In the genomic region with DNA sequence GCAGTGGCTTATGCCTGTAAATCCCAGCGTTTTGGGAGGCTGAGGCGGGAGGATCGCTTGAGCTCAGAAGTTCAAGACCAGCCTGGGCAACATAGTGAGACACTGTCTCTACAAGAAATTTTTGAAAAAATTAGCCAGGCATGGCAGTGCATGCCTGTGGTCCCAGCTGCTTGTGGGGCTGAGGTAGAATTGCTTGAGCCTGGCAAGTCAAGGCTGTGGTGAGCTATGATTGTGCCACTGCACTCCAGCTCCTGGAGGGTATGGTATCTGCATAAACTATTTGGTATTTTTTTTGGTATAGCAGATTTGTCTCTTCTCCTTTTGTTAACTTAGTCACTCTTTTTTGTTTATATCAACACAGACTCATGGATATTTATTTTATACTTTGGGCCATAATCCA, we compare ENCODE assay signal across 16 cellular contexts.
DNase-seq lines count a peak whose midpoint lies in the region; ATAC-seq and TF ChIP-seq lines count a peak whose summit lies in the region.
"Had no signal": no experiment of that assay in that cellular context is flagged by ENCODE, and none has a peak within 500 bp of the region (broad histone marks: within the 10 kb centered on the region; RNA-seq: fewer than 3 reads in every experiment).

No MANE protein-coding gene starts in this region.

- H3K4me1 Mint-ChIP-seq in activated CD4-positive, alpha-beta T cell treated with anti-CD3 and anti-CD28 coated beads, Interleukin-2, amount 10 ng/mL, durations not matched to agents 7 days and 5 days = peaks cover 32% of the 10 kb centered on the region

- ATAC-seq in HG02852 (IDR thresholded peaks at IDR 0.05; ENCODE audit: unreplicated experiment) = no peak
- ATAC-seq: CD8-positive, alpha-beta T cell; HCT116 had no signal

- peaks cover 13% of the 10 kb centered on the region for H3K36me3 Mint-ChIP-seq in activated CD4-positive, alpha-beta T cell treated with anti-CD3 and anti-CD28 coated beads, Interleukin-2, amount 10 ng/mL, durations not matched to agents 7 days and 5 days (ENCODE audit: low read depth)
- H3K36me3 Mint-ChIP-seq: CD8-positive, alpha-beta T cell had no signal

- H3K4me3 ChIP-seq in AG10803 (ENCODE audit: low read length) = no peak overlapping the region
- no peak overlapping the region for H3K4me3 ChIP-seq in trophoblast cell (ENCODE audit: low read depth, low read length)

- DNase-seq in AG10803 (ENCODE audit: low read depth) (peak; percentile 52), M059J (ENCODE audit: low read depth) (peak; percentile 36), amniotic epithelial cell (ENCODE audit: low read depth) (peak; percentile 33), trophoblast cell (no peak), NCI-H510A (lab: John Stamatoyannopoulos, UW) (no peak), NCI-H2227 treated with DMSO at 0.1 percent for 48 hours (lab: John Stamatoyannopoulos, UW) (no peak)
- DNase-seq in activated CD4-positive, alpha-beta T cell treated with anti-CD3 and anti-CD28 coated beads, Interleukin-2, amount 10 ng/mL, durations not matched to agents 7 days and 5 days = no peak
- DNase-seq: BE2C; CD8-positive, alpha-beta T cell; COR-L47; DMS153; DMS79 treated with DMSO at 0.1 percent for 48 hours; EL had no signal

- H3K9ac ChIP-seq in trophoblast cell (ENCODE audit: low read length) = no peak overlapping the region

- no CpG with 5 or more reads among the region's 3 CpGs for WGBS in trophoblast cell (ENCODE audit: extremely low coverage, insufficient coverage, insufficient read length)

- no peak overlapping the region for H2AFZ ChIP-seq in trophoblast cell (ENCODE audit: insufficient read depth, low read length, poor library complexity)

- H4K12ac ChIP-seq in trophoblast cell (ENCODE audit: low read depth, low read length) = no peak overlapping the region

- H3K4ac ChIP-seq in trophoblast cell (ENCODE audit: low read depth, low read length) = no peak overlapping the region

- no peak overlapping the region for H2AK5ac ChIP-seq in trophoblast cell (ENCODE audit: low read length)

- no peak overlapping the region for H3K27ac ChIP-seq in trophoblast cell (ENCODE audit: low read depth, low read length)
- H3K27ac ChIP-seq: C4-2B had no signal

- no peaks in the 10 kb centered on the region for H3K9me3 ChIP-seq in trophoblast cell (ENCODE audit: insufficient read depth, low read depth, low read length)
- H3K9me3 ChIP-seq: BE2C had no signal

- H3K36me3 ChIP-seq in trophoblast cell (ENCODE audit: control insufficient read depth in 1 of 2, insufficient read depth in 2 of 2, low read length in 2 of 2) = no peaks in the 10 kb centered on the region
- H3K36me3 ChIP-seq: BE2C had no signal

- no peak for TF ChIP-seq CTCF in AG10803 (conservative IDR thresholded peaks at IDR 0.05; ENCODE audit: low read length)

- CTCF ChIA-PET in activated CD4-positive, alpha-beta T cell treated with anti-CD3 and anti-CD28 coated beads, Interleukin-2, amount 10 ng/mL, durations not matched to agents 7 days and 5 days (lab: Charles Lee) = interaction anchor here (0.7 to 1.5 kb wide), 6 partner anchors 8 to 271 kb away, joined by 3 to 5 read pairs (median 3); no protein-coding TSS in a partner anchor

- H3K18ac ChIP-seq in trophoblast cell (ENCODE audit: low read length) = no peak overlapping the region

- no peak overlapping the region for H3K4me2 ChIP-seq in trophoblast cell (ENCODE audit: low read length)

- H3K79me2 ChIP-seq in trophoblast cell (ENCODE audit: control insufficient read depth, insufficient read depth, low read length, poor library complexity) = no peaks in the 10 kb centered on the region

- H3K4me3 Mint-ChIP-seq in activated CD4-positive, alpha-beta T cell treated with anti-CD3 and anti-CD28 coated beads, Interleukin-2, amount 10 ng/mL, durations not matched to agents 7 days and 5 days = no peak overlapping the region
- H3K4me3 Mint-ChIP-seq: CD8-positive, alpha-beta T cell had no signal

- no peak overlapping the region for H2BK120ac ChIP-seq in trophoblast cell (ENCODE audit: insufficient read depth, low read length, poor library complexity)

- no peak overlapping the region for H3K27ac Mint-ChIP-seq in activated CD4-positive, alpha-beta T cell treated with anti-CD3 and anti-CD28 coated beads, Interleukin-2, amount 10 ng/mL, durations not matched to agents 7 days and 5 days
- H3K27ac Mint-ChIP-seq: CD8-positive, alpha-beta T cell had no signal

- no peak overlapping the region for H4K91ac ChIP-seq in trophoblast cell (ENCODE audit: low read depth, low read length)

- H2BK5ac ChIP-seq in trophoblast cell (ENCODE audit: low read depth, low read length, poor library complexity) = peak overlapping the region; percentile 14

- no peaks in the 10 kb centered on the region for H3K9me3 Mint-ChIP-seq in activated CD4-positive, alpha-beta T cell treated with anti-CD3 and anti-CD28 coated beads, Interleukin-2, amount 10 ng/mL, durations not matched to agents 7 days and 5 days
- H3K9me3 Mint-ChIP-seq: CD8-positive, alpha-beta T cell had no signal

- H4K8ac ChIP-seq in trophoblast cell (ENCODE audit: low read depth, low read length) = no peak overlapping the region

- H3K27me3 Mint-ChIP-seq in activated CD4-positive, alpha-beta T cell treated with anti-CD3 and anti-CD28 coated beads, Interleukin-2, amount 10 ng/mL, durations not matched to agents 7 days and 5 days = no peaks in the 10 kb centered on the region

- peaks cover 0 to 2% of the 10 kb centered on the region in 2 experiments for H3K4me1 ChIP-seq in trophoblast cell (ENCODE audit: control insufficient read depth in 1 of 2, insufficient read depth in 2 of 2, low read length in 2 of 2)
- H3K4me1 ChIP-seq: BE2C had no signal

- POLR2A ChIA-PET in activated CD4-positive, alpha-beta T cell treated with anti-CD3 and anti-CD28 coated beads, Interleukin-2, amount 10 ng/mL, durations not matched to agents 7 days and 5 days (lab: Charles Lee) = interaction anchor here (0.6 kb wide), 1 partner anchor 240 kb away, joined by 3 read pairs; no protein-coding TSS in a partner anchor

- H2BK12ac ChIP-seq in trophoblast cell (ENCODE audit: low read length) = no peak overlapping the region

- no peak overlapping the region for H3K23ac ChIP-seq in trophoblast cell (ENCODE audit: low read length)

- H3K27me3 ChIP-seq in trophoblast cell (ENCODE audit: insufficient read depth, low read length) = no peaks in the 10 kb centered on the region
- H3K27me3 ChIP-seq: BE2C had no signal

- no peak overlapping the region for H3K14ac ChIP-seq in trophoblast cell (ENCODE audit: low read length)

- H3K79me1 ChIP-seq in trophoblast cell (ENCODE audit: low read length) = peaks cover 7% of the 10 kb centered on the region

Comparison
In these comparisons a context has a peak if more than half of its experiments do, and no peak if none do; other contexts are left out.
1. DNase-seq: peak in AG10803 (single experiment), M059J (single experiment) and amniotic epithelial cell (single experiment); none in trophoblast cell (0 of 2), NCI-H510A (single experiment), activated CD4-positive, alpha-beta T cell treated with anti-CD3 and anti-CD28 coated beads, Interleukin-2, amount 10 ng/mL, durations not matched to agents 7 days and 5 days (single experiment) and NCI-H2227 treated with DMSO at 0.1 percent for 48 hours (single experiment).